7 cellular contexts compared by ENCODE assay signal in genomic region chr2:96527990-96528679, GRCh38. TPM values are rescaled to one million over a fixed set of nuclear protein-coding genes. Genes with fewer than 3 reads are reported as not detected.
DNase-seq lines count a peak whose midpoint lies in the region; ATAC-seq and TF ChIP-seq lines count a peak whose summit lies in the region.

No MANE protein-coding gene starts in this region.

- peak; percentile 91 for DNase-seq in activated CD4-positive, alpha-beta T cell treated with anti-CD3 and anti-CD28 coated beads for 36 hours
- DNase-seq in effector memory CD8-positive, alpha-beta T cell = no peak
- peak in 8 of 10 donors; percentile 29 to 65 (median 50) for DNase-seq in naive thymus-derived CD8-positive, alpha-beta T cell
- no peak for DNase-seq in suprapubic skin (ENCODE audit: low spot score in 2 of 2)
- no peak for DNase-seq in NCI-H2107 (lab: John Stamatoyannopoulos, UW)
- DNase-seq in HuH-7.5 (ENCODE audit: low spot score) = no peak

- peak overlapping the region; percentile 76 for H3K4me3 Mint-ChIP-seq in activated CD4-positive, alpha-beta T cell treated with anti-CD3 and anti-CD28 coated beads for 36 hours
- H3K4me3 Mint-ChIP-seq in effector memory CD8-positive, alpha-beta T cell = peak overlapping the region; percentile 79 to 80
- H3K4me3 Mint-ChIP-seq in naive thymus-derived CD8-positive, alpha-beta T cell = peak overlapping the region; percentile 67 to 87 (median 79)

- no peak for TF ChIP-seq CTCF in suprapubic skin (IDR thresholded peaks at IDR 0.05)

- intact Hi-C loops in activated CD4-positive, alpha-beta T cell treated with anti-CD3 and anti-CD28 coated beads for 36 hours (cut with DNase I, micrococcal nuclease) = loop anchor here (1.0 to 5.0 kb wide), 6 partner anchors 8 to 380 kb away; partner anchors contain the start of genes ARID5A (in 2 of the 2) and CNNM3 (in 1 of the 2)

- no peaks in the 10 kb centered on the region for H3K9me3 Mint-ChIP-seq in activated CD4-positive, alpha-beta T cell treated with anti-CD3 and anti-CD28 coated beads for 36 hours (ENCODE audit: low read depth)
- H3K9me3 Mint-ChIP-seq in effector memory CD8-positive, alpha-beta T cell = no peaks in the 10 kb centered on the region
- no peaks in the 10 kb centered on the region for H3K9me3 Mint-ChIP-seq in naive thymus-derived CD8-positive, alpha-beta T cell

- no peaks in the 10 kb centered on the region for H3K9me3 ChIP-seq in suprapubic skin

- CTCF ChIA-PET in activated CD4-positive, alpha-beta T cell treated with anti-CD3 and anti-CD28 coated beads for 36 hours (lab: Charles Lee) = interaction anchor here (0.6 to 2.9 kb wide), 8 partner anchors 10 to 235 kb away, joined by 3 to 30 read pairs (median 5); partner anchors contain the start of genes ARID5A and NCAPH

- H3K27me3 Mint-ChIP-seq in activated CD4-positive, alpha-beta T cell treated with anti-CD3 and anti-CD28 coated beads for 36 hours = peaks cover 2% of the 10 kb centered on the region
- H3K27me3 Mint-ChIP-seq in effector memory CD8-positive, alpha-beta T cell = no peaks in the 10 kb centered on the region
- H3K27me3 Mint-ChIP-seq in naive thymus-derived CD8-positive, alpha-beta T cell = no peaks in the 10 kb centered on the region

- no peaks in the 10 kb centered on the region for H3K36me3 ChIP-seq in suprapubic skin

- H3K4me3 ChIP-seq in suprapubic skin = peak overlapping the region; percentile 60

- ATAC-seq in HG03196 (IDR thresholded peaks at IDR 0.05; ENCODE audit: unreplicated experiment) = peak; percentile 33
- ATAC-seq in activated CD4-positive, alpha-beta T cell treated with anti-CD3 and anti-CD28 coated beads for 36 hours = peak; percentile 65
- peak; percentile 18 for ATAC-seq in effector memory CD8-positive, alpha-beta T cell (replicated peaks)
- peak; percentile 12 to 43 for ATAC-seq in naive thymus-derived CD8-positive, alpha-beta T cell

- no peak for TF ChIP-seq POLR2A in suprapubic skin (IDR thresholded peaks at IDR 0.05)

- no peaks in the 10 kb centered on the region for H3K27me3 ChIP-seq in suprapubic skin

- 36% methylated on average over 13 of the region's 13 CpGs for WGBS in suprapubic skin

- peak overlapping the region; percentile 80 for H3K27ac ChIP-seq in suprapubic skin

- peak overlapping the region; percentile 98 for H3K27ac Mint-ChIP-seq in activated CD4-positive, alpha-beta T cell treated with anti-CD3 and anti-CD28 coated beads for 36 hours
- peak overlapping the region; percentile 87 to 91 for H3K27ac Mint-ChIP-seq in effector memory CD8-positive, alpha-beta T cell
- H3K27ac Mint-ChIP-seq in naive thymus-derived CD8-positive, alpha-beta T cell = peak overlapping the region; percentile 37 to 95 (median 84)

- no peaks in the 10 kb centered on the region for H3K36me3 Mint-ChIP-seq in activated CD4-positive, alpha-beta T cell treated with anti-CD3 and anti-CD28 coated beads for 36 hours (ENCODE audit: low read depth)
- peaks cover 13% of the 10 kb centered on the region for H3K36me3 Mint-ChIP-seq in effector memory CD8-positive, alpha-beta T cell (ENCODE audit: insufficient read depth)
- H3K36me3 Mint-ChIP-seq in naive thymus-derived CD8-positive, alpha-beta T cell = no peaks in the 10 kb centered on the region

- H3K4me1 Mint-ChIP-seq in activated CD4-positive, alpha-beta T cell treated with anti-CD3 and anti-CD28 coated beads for 36 hours = peaks cover 90% of the 10 kb centered on the region
- peaks cover 51 to 61% of the 10 kb centered on the region in 2 donors for H3K4me1 Mint-ChIP-seq in effector memory CD8-positive, alpha-beta T cell (ENCODE audit: low read depth in 2 of 2)
- H3K4me1 Mint-ChIP-seq in naive thymus-derived CD8-positive, alpha-beta T cell = peaks cover 13 to 65% (median 49%) of the 10 kb centered on the region in 4 donors

- POLR2A ChIA-PET in activated CD4-positive, alpha-beta T cell treated with anti-CD3 and anti-CD28 coated beads for 36 hours (lab: Charles Lee) = interaction anchor here (0.5 to 6.2 kb wide), 9 partner anchors 11 to 385 kb away, joined by 3 to 144 read pairs (median 3); partner anchors contain the start of gene ARID5A
- POLR2A ChIA-PET in naive thymus-derived CD8-positive, alpha-beta T cell (lab: Charles Lee) = interaction anchor here (0.8 to 6.1 kb wide), 6 partner anchors 11 to 127 kb away, joined by 3 to 120 read pairs (median 8); partner anchors contain the start of gene ARID5A

- no peak for TF ChIP-seq EP300 in suprapubic skin (IDR thresholded peaks at IDR 0.05)

- peaks cover 53% of the 10 kb centered on the region for H3K4me1 ChIP-seq in suprapubic skin

RNA-seq across cellular contexts. Expression of gene ARID5A, which starts 8.4 kb away (rescaled TPM):
- 100 to 1,000 TPM; 179 to 191 TPM for total RNA-seq in activated CD4-positive, alpha-beta T cell treated with anti-CD3 and anti-CD28 coated beads for 36 hours
- 100 to 1,000 TPM; 100 to 108 TPM for total RNA-seq in naive thymus-derived CD8-positive, alpha-beta T cell
- polyA plus RNA-seq in naive thymus-derived CD8-positive, alpha-beta T cell = 100 to 1,000 TPM in 1 of 3 donors, 10 to 100 TPM in 2; 41.7 to 101 (median 55.2) TPM
- 10 to 100 TPM; 11.4 to 22.4 (median 15.0) TPM for total RNA-seq in suprapubic skin

RNA-seq across cellular contexts. Expression of gene NEURL3, which starts 23.0 kb away (rescaled TPM):
- total RNA-seq in activated CD4-positive, alpha-beta T cell treated with anti-CD3 and anti-CD28 coated beads for 36 hours = under 1 TPM; 0.33 to 0.41 TPM
- under 1 TPM in 1 of 2 experiments, not detected in 1; 0.39 TPM for total RNA-seq in naive thymus-derived CD8-positive, alpha-beta T cell
- polyA plus RNA-seq in naive thymus-derived CD8-positive, alpha-beta T cell = under 1 TPM in 1 of 3 donors, not detected in 2; 0.16 TPM
- 1 to 10 TPM in 3 of 4 donors, under 1 TPM in 1; 0.52 to 2.6 (median 1.5) TPM for total RNA-seq in suprapubic skin

Comparison
In these comparisons a context has a peak if more than half of its experiments do, and no peak if none do; other contexts are left out.
1. DNase-seq: peak in activated CD4-positive, alpha-beta T cell treated with anti-CD3 and anti-CD28 coated beads for 36 hours (single experiment) and naive thymus-derived CD8-positive, alpha-beta T cell (8 of 10); none in effector memory CD8-positive, alpha-beta T cell (0 of 3), suprapubic skin (0 of 2), NCI-H2107 (single experiment) and HuH-7.5 (single experiment).
2. RNA of gene ARID5A, which starts 8.4 kb away (total RNA-seq): 179 to 191 TPM in activated CD4-positive, alpha-beta T cell treated with anti-CD3 and anti-CD28 coated beads for 36 hours and 100 to 108 TPM in naive thymus-derived CD8-positive, alpha-beta T cell; 11.4 to 22.4 TPM in suprapubic skin; every median in the first group is over 4 times any median in the second.
3. Peak in every context shown above with its lines, with median percentiles within 50 percentile points of each other: ATAC-seq, H3K27ac Mint-ChIP-seq and H3K4me3 Mint-ChIP-seq.